ENCODE assay signal across 15 cellular contexts in genomic region chr1:221274373-221274772, GRCh38.
DNase-seq lines count a peak whose midpoint lies in the region; ATAC-seq and TF ChIP-seq lines count a peak whose summit lies in the region.
"Had no signal": no experiment of that assay in that cellular context is flagged by ENCODE, and none has a peak within 500 bp of the region (broad histone marks: within the 10 kb centered on the region; RNA-seq: fewer than 3 reads in every experiment).

No MANE protein-coding gene starts in this region.

- H3K27me3 Mint-ChIP-seq in endothelial cell (ENCODE audit: unreplicated experiment) = no peaks in the 10 kb centered on the region

- ATAC-seq in GM19035 (IDR thresholded peaks at IDR 0.05; ENCODE audit: unreplicated experiment) = no peak
- ATAC-seq: foreskin keratinocyte, lower lobe of right lung, natural killer cell had no signal

- H3K4me3 Mint-ChIP-seq in endothelial cell (ENCODE audit: unreplicated experiment) = no peak overlapping the region
- H3K4me3 Mint-ChIP-seq: activated CD4-positive, alpha-beta memory T cell treated with anti-CD3 and anti-CD28 coated beads for 36 hours; natural killer cell had no signal

- H3K36me3 Mint-ChIP-seq in endothelial cell (ENCODE audit: low read depth, unreplicated experiment) = no peaks in the 10 kb centered on the region
- H3K36me3 Mint-ChIP-seq: activated CD4-positive, alpha-beta memory T cell treated with anti-CD3 and anti-CD28 coated beads for 36 hours; natural killer cell had no signal

- no peaks in the 10 kb centered on the region for H3K9me3 Mint-ChIP-seq in endothelial cell (ENCODE audit: unreplicated experiment)
- H3K9me3 Mint-ChIP-seq: activated CD4-positive, alpha-beta memory T cell treated with anti-CD3 and anti-CD28 coated beads for 36 hours; activated T-helper 2 cell treated with anti-CD3 and anti-CD28 coated beads, Interferon-gamma antibody, Interleukin-2, Interleukin-4, amounts not matched to agents 10 μg/mL and 5 μg/mL and 100 μg/mL, durations not matched to agents 14 hours and 24 hours and 36 hours had no signal

- peaks cover 3% of the 10 kb centered on the region for H3K4me1 Mint-ChIP-seq in endothelial cell (ENCODE audit: unreplicated experiment)
- H3K4me1 Mint-ChIP-seq: natural killer cell had no signal

- DNase-seq in DMS153 treated with DMSO at 0.1 percent for 48 hours (lab: John Stamatoyannopoulos, UW; ENCODE audit: unreplicated experiment) = peak; percentile 21
- peak; percentile 97 for DNase-seq in NCI-H1694 (lab: John Stamatoyannopoulos, UW)
- peak; percentile 98 for DNase-seq in NCI-H748 (lab: John Stamatoyannopoulos, UW; ENCODE audit: unreplicated experiment)
- DNase-seq in left kidney (ENCODE audit: low read depth, low spot score) = peak; percentile 86
- DNase-seq in AML-193 (lab: John Stamatoyannopoulos, UW) = no peak
- DNase-seq in foreskin melanocyte = no peak
- DNase-seq in endothelial cell (ENCODE audit: low spot score) = no peak
- DNase-seq: activated CD4-positive, alpha-beta memory T cell treated with anti-CD3 and anti-CD28 coated beads for 36 hours; foreskin keratinocyte; lower lobe of right lung; natural killer cell; NCI-H187; stimulated activated CD4-positive, alpha-beta T cell treated with anti-CD3 and anti-CD28 coated beads, Interleukin-15, amount 100 ng/mL, for 24 hours had no signal

- no peak overlapping the region for H3K27ac Mint-ChIP-seq in endothelial cell (ENCODE audit: unreplicated experiment)
- H3K27ac Mint-ChIP-seq: activated CD4-positive, alpha-beta memory T cell treated with anti-CD3 and anti-CD28 coated beads for 36 hours; activated T-helper 2 cell treated with anti-CD3 and anti-CD28 coated beads, Interferon-gamma antibody, Interleukin-2, Interleukin-4, amounts not matched to agents 10 μg/mL and 5 μg/mL and 100 μg/mL, durations not matched to agents 14 hours and 24 hours and 36 hours; natural killer cell had no signal

- no peak for TF ChIP-seq CTCF in endothelial cell (IDR thresholded peaks at IDR 0.05; ENCODE audit: unreplicated experiment)

Comparison
In these comparisons a context has a peak if more than half of its experiments do, and no peak if none do; other contexts are left out.
1. DNase-seq: peak in DMS153 treated with DMSO at 0.1 percent for 48 hours (single experiment), NCI-H1694 (single experiment), NCI-H748 (single experiment) and left kidney (single experiment); none in AML-193 (0 of 2), foreskin melanocyte (single experiment) and endothelial cell (single experiment).